8 cellular contexts compared by ENCODE assay signal in genomic region chr9:26746357-26747072, GRCh38.
A peak's percentile ranks its signal among the peaks of the same experiment; 100 is the strongest.
DNase-seq lines count a peak whose midpoint lies in the region; ATAC-seq, FAIRE-seq and TF ChIP-seq lines count a peak whose summit lies in the region.

No MANE protein-coding gene starts in this region.

- no peak for TF ChIP-seq CTCF in sigmoid colon (IDR thresholded peaks at IDR 0.05)

- peak; percentile 94 for FAIRE-seq in H54 (lab: Jason Lieb, UNC)

- H3K36me3 ChIP-seq in HUES48 (ENCODE audit: control insufficient read depth, insufficient read depth, low read length) (no peaks in the 10 kb centered on the region), sigmoid colon (no peaks in the 10 kb centered on the region)

- H3K4me3 ChIP-seq in HUES48 (ENCODE audit: low read depth, low read length) (peak overlapping the region; percentile 0; the same call in 1 of the 2 replicates), sigmoid colon (no peak overlapping the region)

- H3K4me1 ChIP-seq in HUES48 (ENCODE audit: control insufficient read depth, insufficient read depth, low read length): peaks cover 57% of the 10 kb centered on the region
- H3K4me1 ChIP-seq in sigmoid colon: no peaks in the 10 kb centered on the region

- no peak for TF ChIP-seq POLR2A in H54 (IDR thresholded peaks at IDR 0.05; ENCODE audit: low read depth, low read length)
- no peak for TF ChIP-seq POLR2A in sigmoid colon (IDR thresholded peaks at IDR 0.05)

- H3K27ac ChIP-seq in HUES48 (ENCODE audit: low read depth, low read length): peak overlapping the region; percentile 87
- no peak overlapping the region for H3K27ac ChIP-seq in sigmoid colon

- peak; percentile 92 for ATAC-seq in GM18499 (IDR thresholded peaks at IDR 0.05; ENCODE audit: insufficient read depth, unreplicated experiment)

- H3K9ac ChIP-seq in HUES48 (ENCODE audit: low read depth, low read length): peak overlapping the region; percentile 28; the same call in 1 of the 2 replicates

- DNase-seq in H54 (ENCODE audit: insufficient read length, low spot score): peak; percentile 24
- DNase-seq in iPS DF 4.7 (ENCODE audit: extremely low read depth, low spot score): peak; percentile 87
- DNase-seq in NOMO-1 (lab: John Stamatoyannopoulos, UW; ENCODE audit: unreplicated experiment in 2 of 2): no peak
- DNase-seq in sigmoid colon: no peak
- no peak for DNase-seq in DMS 273 treated with DMSO at 0.1 percent for 48 hours (lab: John Stamatoyannopoulos, UW)
- DNase-seq in cerebellar cortex (ENCODE audit: low spot score): no peak

- H3K27me3 ChIP-seq in HUES48 (ENCODE audit: control insufficient read depth, insufficient read depth, low read length) (no peaks in the 10 kb centered on the region), sigmoid colon (no peaks in the 10 kb centered on the region)

- H3K9me3 ChIP-seq in HUES48 (ENCODE audit: control insufficient read depth, insufficient read depth, low read length): no peaks in the 10 kb centered on the region
- no peaks in the 10 kb centered on the region for H3K9me3 ChIP-seq in sigmoid colon

- WGBS in sigmoid colon, 2 donors: 71 to 81% methylated on average over 4 of the region's 4 CpGs

- intact Hi-C loops in sigmoid colon (cut with DNase I): loop anchor here (10.0 kb wide), 1 partner anchor 118 kb away; no protein-coding TSS in a partner anchor

- no peak for TF ChIP-seq EP300 in sigmoid colon (IDR thresholded peaks at IDR 0.05)

Comparison
In these comparisons a context has a peak if more than half of its experiments do, and no peak if none do; other contexts are left out.
1. DNase-seq: peak in H54 (single experiment) and iPS DF 4.7 (single experiment); none in NOMO-1 (0 of 2), sigmoid colon (single experiment), DMS 273 treated with DMSO at 0.1 percent for 48 hours (single experiment) and cerebellar cortex (single experiment).